15 cellular contexts compared by ENCODE assay signal in genomic region chr7:104642551-104642950, GRCh38.
A peak's percentile ranks its signal among the peaks of the same experiment; 100 is the strongest.
DNase-seq lines count a peak whose midpoint lies in the region; FAIRE-seq and TF ChIP-seq lines count a peak whose summit lies in the region.
"Had no signal": no experiment of that assay in that cellular context is flagged by ENCODE, and none has a peak within 500 bp of the region (broad histone marks: within the 10 kb centered on the region; RNA-seq: fewer than 3 reads in every experiment).

No MANE protein-coding gene starts in this region.

- CTCF ChIA-PET in activated naive CD4-positive, alpha-beta T cell treated with anti-CD3 and anti-CD28 coated beads for 36 hours (lab: Charles Lee): interaction anchor here (1.1 to 3.7 kb wide), 4 partner anchors 12 to 278 kb away, joined by 3 to 18 read pairs (median 5); no protein-coding TSS in a partner anchor

- peak; percentile 25 for FAIRE-seq in D721Med (lab: Jason Lieb, UNC)
- FAIRE-seq: A549, GM12878, GM18507 had no signal

- peaks cover 14% of the 10 kb centered on the region for H3K27me3 Mint-ChIP-seq in activated naive CD4-positive, alpha-beta T cell treated with anti-CD3 and anti-CD28 coated beads for 36 hours (ENCODE audit: low read depth)

- H3K27ac Mint-ChIP-seq in activated naive CD4-positive, alpha-beta T cell treated with anti-CD3 and anti-CD28 coated beads for 36 hours: no peak overlapping the region
- H3K27ac Mint-ChIP-seq: CD14-positive monocyte; CD8-positive, alpha-beta T cell had no signal

- intact Hi-C loops in activated naive CD4-positive, alpha-beta T cell treated with anti-CD3 and anti-CD28 coated beads for 36 hours (cut with micrococcal nuclease): no loop called here

- no peak for TF ChIP-seq CTCF in D721Med (IDR thresholded peaks at IDR 0.05; ENCODE audit: insufficient read depth, missing control alignments)

- no peak overlapping the region for H3K4me3 Mint-ChIP-seq in activated naive CD4-positive, alpha-beta T cell treated with anti-CD3 and anti-CD28 coated beads for 36 hours
- H3K4me3 Mint-ChIP-seq: CD14-positive monocyte; CD8-positive, alpha-beta T cell had no signal

- H3K9me3 Mint-ChIP-seq in activated naive CD4-positive, alpha-beta T cell treated with anti-CD3 and anti-CD28 coated beads for 36 hours: no peaks in the 10 kb centered on the region
- H3K9me3 Mint-ChIP-seq: CD14-positive monocyte; CD8-positive, alpha-beta T cell had no signal

- no peaks in the 10 kb centered on the region for H3K4me1 Mint-ChIP-seq in activated naive CD4-positive, alpha-beta T cell treated with anti-CD3 and anti-CD28 coated beads for 36 hours (ENCODE audit: low read depth)
- H3K4me1 Mint-ChIP-seq: CD14-positive monocyte had no signal

- DNase-seq in D721Med (ENCODE audit: insufficient read length, low spot score) (peak; percentile 22), NCI-H2171 (lab: John Stamatoyannopoulos, UW) (peak; percentile 53), NCI-H82 treated with DMSO at 0.1 percent for 48 hours (lab: John Stamatoyannopoulos, UW; ENCODE audit: unreplicated experiment) (peak; percentile 85), amniotic stem cell (lab: John Stamatoyannopoulos, UW) (no peak), NCI-H510A treated with DMSO at 0.1 percent for 48 hours (lab: John Stamatoyannopoulos, UW) (no peak)
- no peak for DNase-seq in activated naive CD4-positive, alpha-beta T cell treated with anti-CD3 and anti-CD28 coated beads for 36 hours
- DNase-seq: CD8-positive, alpha-beta T cell; COR-L47; DMS79; GM23248; H7 had no signal

- H3K36me3 Mint-ChIP-seq in activated naive CD4-positive, alpha-beta T cell treated with anti-CD3 and anti-CD28 coated beads for 36 hours (ENCODE audit: low read depth): no peaks in the 10 kb centered on the region
- H3K36me3 Mint-ChIP-seq: CD14-positive monocyte; CD8-positive, alpha-beta T cell had no signal

Comparison
In these comparisons a context has a peak if more than half of its experiments do, and no peak if none do; other contexts are left out.
1. DNase-seq: peak in D721Med (single experiment), NCI-H2171 (single experiment) and NCI-H82 treated with DMSO at 0.1 percent for 48 hours (single experiment); none in amniotic stem cell (single experiment), NCI-H510A treated with DMSO at 0.1 percent for 48 hours (single experiment) and activated naive CD4-positive, alpha-beta T cell treated with anti-CD3 and anti-CD28 coated beads for 36 hours (single experiment).